ENCODE assay signal across 8 cellular contexts in genomic region chr5:139668064-139668880, GRCh38. TPM values are rescaled to one million over a fixed set of nuclear protein-coding genes. Genes with fewer than 3 reads are reported as not detected.
A peak's percentile ranks its signal among the peaks of the same experiment; 100 is the strongest.
DNase-seq lines count a peak whose midpoint lies in the region; ATAC-seq, FAIRE-seq and TF ChIP-seq lines count a peak whose summit lies in the region.

No MANE protein-coding gene starts in this region.

- H3K27me3 ChIP-seq in HL-60 (ENCODE audit: insufficient read depth, poor library complexity, severe bottlenecking), result no peaks in the 10 kb centered on the region
- H3K27me3 ChIP-seq in esophagus (ENCODE audit: control insufficient read depth in 1 of 2, insufficient read depth in 2 of 2, low read length in 2 of 2), result no peaks in the 10 kb centered on the region
- H3K27me3 ChIP-seq in neural progenitor cell, result no peaks in the 10 kb centered on the region

- ATAC-seq in activated CD8-positive, alpha-beta T cell treated with anti-CD3 and anti-CD28 coated beads, Interleukin-2, amount 10 ng/mL, durations not matched to agents 7 days and 5 days, result peak; percentile 40

- no peaks in the 10 kb centered on the region for H3K36me3 ChIP-seq in esophagus (ENCODE audit: control insufficient read depth in 2 of 2, insufficient read depth in 2 of 2, low read length in 1 of 2)
- H3K36me3 ChIP-seq in neural progenitor cell, result no peaks in the 10 kb centered on the region

- H3K4me3 Mint-ChIP-seq in activated CD8-positive, alpha-beta T cell treated with anti-CD3 and anti-CD28 coated beads, Interleukin-2, amount 10 ng/mL, durations not matched to agents 7 days and 5 days, result peak overlapping the region; percentile 77
- no peak overlapping the region for H3K4me3 Mint-ChIP-seq in neural progenitor cell

- CTCF ChIA-PET in activated CD8-positive, alpha-beta T cell treated with anti-CD3 and anti-CD28 coated beads, Interleukin-2, amount 10 ng/mL, durations not matched to agents 7 days and 5 days (lab: Charles Lee), result interaction anchor here (1.0 to 8.5 kb wide), 7 partner anchors 10 to 43 kb away, joined by 3 to 95 read pairs (median 6); no protein-coding TSS in a partner anchor

- POLR2A ChIA-PET in activated CD8-positive, alpha-beta T cell treated with anti-CD3 and anti-CD28 coated beads, Interleukin-2, amount 10 ng/mL, durations not matched to agents 7 days and 5 days (lab: Charles Lee), result interaction anchor here (0.6 to 1.9 kb wide), 4 partner anchors 30 to 90 kb away, joined by 3 to 8 read pairs (median 4); no protein-coding TSS in a partner anchor

- FAIRE-seq in D721Med (lab: Jason Lieb, UNC), result no peak

- peak overlapping the region; percentile 91 for H3K27ac Mint-ChIP-seq in activated CD8-positive, alpha-beta T cell treated with anti-CD3 and anti-CD28 coated beads, Interleukin-2, amount 10 ng/mL, durations not matched to agents 7 days and 5 days
- peak overlapping the region; percentile 46 for H3K27ac Mint-ChIP-seq in neural progenitor cell

- H3K4me3 ChIP-seq in HL-60 (replicated peaks; ENCODE audit: insufficient read depth, low read length) (peak overlapping the region; percentile 16), esophagus (ENCODE audit: low read depth in 1 of 2, low read length in 2 of 2) (peak overlapping the region; percentile 47 to 55), neural progenitor cell (no peak overlapping the region)

- TF ChIP-seq CTCF in C4-2B (conservative IDR thresholded peaks at IDR 0.05) (no peak), HL-60 (IDR thresholded peaks at IDR 0.05; ENCODE audit: insufficient read depth, low read length) (no peak), neural progenitor cell (IDR thresholded peaks at IDR 0.05) (no peak), D721Med (IDR thresholded peaks at IDR 0.05; ENCODE audit: insufficient read depth, missing control alignments) (no peak)

- 2 to 3% methylated on average over 46 to 55 of the region's 55 CpGs for WGBS in esophagus, 2 donors

- peaks cover 2 to 8% of the 10 kb centered on the region in 2 donors for H3K4me1 ChIP-seq in esophagus (ENCODE audit: control insufficient read depth in 2 of 2, insufficient read depth in 2 of 2, low read length in 1 of 2)
- peaks cover 36% of the 10 kb centered on the region for H3K4me1 ChIP-seq in neural progenitor cell

- peaks cover 96% of the 10 kb centered on the region for H3K79me2 ChIP-seq in neural progenitor cell (ENCODE audit: low read depth)

- no peaks in the 10 kb centered on the region for H3K36me3 Mint-ChIP-seq in activated CD8-positive, alpha-beta T cell treated with anti-CD3 and anti-CD28 coated beads, Interleukin-2, amount 10 ng/mL, durations not matched to agents 7 days and 5 days (ENCODE audit: low read depth)
- no peaks in the 10 kb centered on the region for H3K36me3 Mint-ChIP-seq in neural progenitor cell

- peaks cover 22% of the 10 kb centered on the region for H3F3A ChIP-seq in neural progenitor cell (ENCODE audit: low read depth)

- H3K27ac ChIP-seq in C4-2B (peak overlapping the region; percentile 35), HL-60 (replicated peaks) (peak overlapping the region; percentile 88), esophagus (ENCODE audit: low read depth in 2 of 2, low read length in 1 of 2) (peak overlapping the region; percentile 88 to 92), neural progenitor cell (peak overlapping the region; percentile 65)

- no peaks in the 10 kb centered on the region for H3K27me3 Mint-ChIP-seq in activated CD8-positive, alpha-beta T cell treated with anti-CD3 and anti-CD28 coated beads, Interleukin-2, amount 10 ng/mL, durations not matched to agents 7 days and 5 days (ENCODE audit: low read depth)
- peaks cover 5% of the 10 kb centered on the region for H3K27me3 Mint-ChIP-seq in neural progenitor cell (ENCODE audit: insufficient read depth, low read depth)

- peak overlapping the region; percentile 68 for H3K4me2 ChIP-seq in neural progenitor cell

- peaks cover 53% of the 10 kb centered on the region for H4K20me1 ChIP-seq in neural progenitor cell (ENCODE audit: low read depth)

- no peaks in the 10 kb centered on the region for H3K9me3 ChIP-seq in esophagus (ENCODE audit: control insufficient read depth in 2 of 2, insufficient read depth in 1 of 2, low read depth in 1 of 2, low read length in 1 of 2)
- H3K9me3 ChIP-seq in neural progenitor cell (ENCODE audit: low read depth), result no peaks in the 10 kb centered on the region

- H3K4me1 Mint-ChIP-seq in activated CD8-positive, alpha-beta T cell treated with anti-CD3 and anti-CD28 coated beads, Interleukin-2, amount 10 ng/mL, durations not matched to agents 7 days and 5 days (ENCODE audit: low read depth), result peaks cover 50% of the 10 kb centered on the region
- H3K4me1 Mint-ChIP-seq in neural progenitor cell, result peaks cover 60% of the 10 kb centered on the region

- H3K9ac ChIP-seq in neural progenitor cell, result no peak overlapping the region

- peak in 1 of 2 experiments; percentile 13 for DNase-seq in HL-60 (ENCODE audit: low read depth in 1 of 2, low spot score in 1 of 2)
- peak; percentile 48 for DNase-seq in activated CD8-positive, alpha-beta T cell treated with anti-CD3 and anti-CD28 coated beads, Interleukin-2, amount 10 ng/mL, durations not matched to agents 7 days and 5 days
- DNase-seq in neural progenitor cell (ENCODE audit: low spot score), result peak; percentile 67
- DNase-seq in NCI-H1694 treated with DMSO at 0.1 percent for 48 hours (lab: John Stamatoyannopoulos, UW), result no peak
- no peak for DNase-seq in NCI-H2029 treated with DMSO at 0.1 percent for 48 hours (lab: John Stamatoyannopoulos, UW)
- no peak for DNase-seq in D721Med (ENCODE audit: insufficient read length, low spot score)

- H3K9me3 Mint-ChIP-seq in activated CD8-positive, alpha-beta T cell treated with anti-CD3 and anti-CD28 coated beads, Interleukin-2, amount 10 ng/mL, durations not matched to agents 7 days and 5 days (ENCODE audit: insufficient read depth), result no peaks in the 10 kb centered on the region
- no peaks in the 10 kb centered on the region for H3K9me3 Mint-ChIP-seq in neural progenitor cell

- H2AFZ ChIP-seq in neural progenitor cell (replicated peaks), result no peak overlapping the region

RNA-seq across cellular contexts. Expression of gene CXXC5, which starts 20.1 kb away (rescaled TPM):
- 1 to 10 TPM; 1.2 to 2.0 TPM for total RNA-seq in activated CD8-positive, alpha-beta T cell treated with anti-CD3 and anti-CD28 coated beads, Interleukin-2, amount 10 ng/mL, durations not matched to agents 7 days and 5 days
- 10 to 100 TPM; 21.9 to 27.8 TPM for polyA plus RNA-seq in esophagus
- 17.2 and 25.6 TPM in 2 replicates for total RNA-seq in neural progenitor cell (ENCODE audit: low replicate concordance)

Comparison
In these comparisons a context has a peak if more than half of its experiments do, and no peak if none do; other contexts are left out.
1. H3K27ac ChIP-seq: peak in every context shown above with its lines; median percentile 90 in esophagus; 88 in HL-60; 65 in neural progenitor cell; 35 in C4-2B.
2. DNase-seq: peak in activated CD8-positive, alpha-beta T cell treated with anti-CD3 and anti-CD28 coated beads, Interleukin-2, amount 10 ng/mL, durations not matched to agents 7 days and 5 days (single experiment) and neural progenitor cell (single experiment); none in NCI-H1694 treated with DMSO at 0.1 percent for 48 hours (single experiment), NCI-H2029 treated with DMSO at 0.1 percent for 48 hours (single experiment) and D721Med (single experiment).